Comparison of ENCODE assay signal across 8 cellular contexts in genomic region chr6:145633981-145634627, GRCh38.
DNase-seq lines count a peak whose midpoint lies in the region; ATAC-seq and TF ChIP-seq lines count a peak whose summit lies in the region.

No MANE protein-coding gene starts in this region.

- H3K4me1 ChIP-seq in Caco-2 (no peaks in the 10 kb centered on the region), endodermal cell (ENCODE audit: control insufficient read depth, insufficient read depth, low read length) (peaks cover 3% of the 10 kb centered on the region)

- H3K9me3 ChIP-seq in Caco-2 (no peaks in the 10 kb centered on the region), endodermal cell (ENCODE audit: control insufficient read depth, low read length) (peaks cover 15% of the 10 kb centered on the region)

- H3K4me1 Mint-ChIP-seq in Caco-2 (ENCODE audit: low read depth, unreplicated experiment) (peaks cover 15% of the 10 kb centered on the region), endodermal cell (peaks cover 16% of the 10 kb centered on the region)
- no peaks in the 10 kb centered on the region for H3K4me1 Mint-ChIP-seq in activated CD8-positive, alpha-beta T cell treated with anti-CD3 and anti-CD28 coated beads for 36 hours (ENCODE audit: low read depth)

- peak; percentile 96 for ATAC-seq in GM19467 (IDR thresholded peaks at IDR 0.05; ENCODE audit: unreplicated experiment)
- ATAC-seq in HG03565 (IDR thresholded peaks at IDR 0.05; ENCODE audit: unreplicated experiment), result peak; percentile 91
- peak; percentile 90 for ATAC-seq in activated CD8-positive, alpha-beta T cell treated with anti-CD3 and anti-CD28 coated beads for 36 hours

- DNase-seq in Caco-2 (peak; percentile 80 to 87), NCI-H82 (lab: John Stamatoyannopoulos, UW) (peak; percentile 93), endodermal cell (peak; percentile 97), midbrain (lab: John Stamatoyannopoulos, UW) (peak; percentile 92)
- peak; percentile 85 for DNase-seq in activated CD8-positive, alpha-beta T cell treated with anti-CD3 and anti-CD28 coated beads for 36 hours
- DNase-seq in stimulated activated CD8-positive, alpha-beta memory T cell treated with anti-CD3 and anti-CD28 coated beads, Interleukin-4, amount 100 ng/mL, for 4 hours (ENCODE audit: low read depth in 2 of 2, low spot score in 1 of 2), result peak; percentile 31 to 69

- H3K4me3 Mint-ChIP-seq in Caco-2 (ENCODE audit: unreplicated experiment), result no peak overlapping the region
- H3K4me3 Mint-ChIP-seq in activated CD8-positive, alpha-beta T cell treated with anti-CD3 and anti-CD28 coated beads for 36 hours, result no peak overlapping the region
- no peak overlapping the region for H3K4me3 Mint-ChIP-seq in endodermal cell

- H3K4me3 ChIP-seq in Caco-2 (ENCODE audit: low read depth, low read length) (no peak overlapping the region), endodermal cell (ENCODE audit: low read length) (no peak overlapping the region)

- H3K36me3 ChIP-seq in Caco-2 (ENCODE audit: control insufficient read depth, insufficient read depth, low read length) (no peaks in the 10 kb centered on the region), endodermal cell (ENCODE audit: control insufficient read depth, insufficient read depth, low read length) (no peaks in the 10 kb centered on the region)

- peak; percentile 85 to 90 for TF ChIP-seq CTCF in Caco-2 (IDR thresholded peaks at IDR 0.05; ENCODE audit: insufficient read depth in 1 of 2, low read depth in 1 of 2, low read length in 1 of 2, severe bottlenecking in 1 of 2, unreplicated experiment in 1 of 2)
- peak; percentile 92 for TF ChIP-seq CTCF in activated CD8-positive, alpha-beta T cell treated with anti-CD3 and anti-CD28 coated beads for 36 hours (IDR thresholded peaks at IDR 0.05)
- peak; percentile 91 for TF ChIP-seq CTCF in endodermal cell (conservative IDR thresholded peaks at IDR 0.05)

- intact Hi-C loops in Caco-2 (cut with micrococcal nuclease; ENCODE audit: unreplicated experiment), result loop anchor here (1.0 to 10.0 kb wide), 4 partner anchors 151 to 1049 kb away; no protein-coding TSS in a partner anchor
- intact Hi-C loops in activated CD8-positive, alpha-beta T cell treated with anti-CD3 and anti-CD28 coated beads for 36 hours (cut with micrococcal nuclease), result no loop called here

- H3K27me3 Mint-ChIP-seq in Caco-2 (ENCODE audit: insufficient read depth, unreplicated experiment), result no peaks in the 10 kb centered on the region
- no peaks in the 10 kb centered on the region for H3K27me3 Mint-ChIP-seq in activated CD8-positive, alpha-beta T cell treated with anti-CD3 and anti-CD28 coated beads for 36 hours
- H3K27me3 Mint-ChIP-seq in endodermal cell (ENCODE audit: insufficient read depth), result no peaks in the 10 kb centered on the region

- CTCF ChIA-PET in Caco-2 (lab: Charles Lee), result interaction anchor here (0.6 to 1.2 kb wide), 6 partner anchors 14 to 1086 kb away, joined by 3 to 6 read pairs (median 3); no protein-coding TSS in a partner anchor
- CTCF ChIA-PET in activated CD8-positive, alpha-beta T cell treated with anti-CD3 and anti-CD28 coated beads for 36 hours (lab: Charles Lee), result interaction anchor here (0.5 to 2.9 kb wide), 38 partner anchors 9 to 1155 kb away, joined by 3 to 31 read pairs (median 4); no protein-coding TSS in a partner anchor

- no peaks in the 10 kb centered on the region for H3K9me3 Mint-ChIP-seq in Caco-2 (ENCODE audit: unreplicated experiment)
- no peaks in the 10 kb centered on the region for H3K9me3 Mint-ChIP-seq in activated CD8-positive, alpha-beta T cell treated with anti-CD3 and anti-CD28 coated beads for 36 hours
- no peaks in the 10 kb centered on the region for H3K9me3 Mint-ChIP-seq in endodermal cell

- no TSS peak for BruUV-seq in Caco-2 (replicated peaks; lab: Mats Ljungman, UMichigan)

- H3K27ac Mint-ChIP-seq in Caco-2 (ENCODE audit: unreplicated experiment) (no peak overlapping the region), endodermal cell (no peak overlapping the region)
- no peak overlapping the region for H3K27ac Mint-ChIP-seq in activated CD8-positive, alpha-beta T cell treated with anti-CD3 and anti-CD28 coated beads for 36 hours

- no peak overlapping the region for H3K9ac ChIP-seq in endodermal cell (ENCODE audit: extremely low read depth, low read length, poor library complexity, severe bottlenecking)

- H3K36me3 Mint-ChIP-seq in Caco-2 (ENCODE audit: insufficient read depth, unreplicated experiment) (no peaks in the 10 kb centered on the region), endodermal cell (ENCODE audit: low read depth) (no peaks in the 10 kb centered on the region)
- peaks cover 2% of the 10 kb centered on the region for H3K36me3 Mint-ChIP-seq in activated CD8-positive, alpha-beta T cell treated with anti-CD3 and anti-CD28 coated beads for 36 hours (ENCODE audit: low read depth)

- H3K27me3 ChIP-seq in Caco-2 (replicated peaks; ENCODE audit: control insufficient read depth, insufficient read depth, low read length) (no peaks in the 10 kb centered on the region), endodermal cell (ENCODE audit: control insufficient read depth, insufficient read depth, low read length, poor library complexity, severe bottlenecking) (no peaks in the 10 kb centered on the region)

- 53 to 57% methylated on average over 11 of the region's 11 CpGs for WGBS in endodermal cell (ENCODE audit: insufficient coverage in 1 of 2, insufficient read length in 1 of 2), 2 experiments

- no peak overlapping the region for H3K27ac ChIP-seq in endodermal cell (ENCODE audit: low read depth, low read length)

- POLR2A ChIA-PET in Caco-2 (lab: Charles Lee), result no interaction called here
- POLR2A ChIA-PET in activated CD8-positive, alpha-beta T cell treated with anti-CD3 and anti-CD28 coated beads for 36 hours (lab: Charles Lee), result interaction anchor here (1.4 kb wide), 1 partner anchor 15 kb away, joined by 3 read pairs; no protein-coding TSS in a partner anchor
